ENCODE assay signal across 24 cellular contexts in the genomic region with DNA sequence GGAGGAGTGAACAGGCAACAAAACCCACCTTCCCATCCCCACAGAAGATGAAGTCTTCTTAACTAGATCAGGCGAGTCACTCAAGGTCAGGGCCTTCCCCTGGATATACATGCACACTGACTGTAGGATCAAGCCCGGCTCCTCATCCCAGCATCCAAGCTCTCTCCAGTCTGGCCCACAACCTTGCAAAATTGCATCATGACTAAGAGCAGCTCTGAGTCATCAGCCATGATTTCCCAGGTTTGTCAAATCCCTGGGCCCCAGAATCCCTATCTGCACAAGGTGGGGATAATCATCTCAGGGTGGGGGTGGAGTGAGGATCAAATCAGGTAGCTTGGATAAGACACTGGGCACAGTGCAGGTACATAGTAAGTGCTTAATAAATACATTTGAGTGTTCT.
"Had no signal": no experiment of that assay in that cellular context is flagged by ENCODE, and none has a peak within 500 bp of the region (broad histone marks: within the 10 kb centered on the region; RNA-seq: fewer than 3 reads in every experiment).

No MANE protein-coding gene starts in this region.

- H3K27ac ChIP-seq: cardiac muscle cell, epithelial cell of prostate, left lung, spleen, thyroid gland, upper lobe of right lung, VCaP had no signal

- ATAC-seq: activated CD8-positive, alpha-beta T cell treated with anti-CD3 and anti-CD28 coated beads, Interleukin-2, amount 10 ng/mL, durations not matched to agents 7 days and 5 days; activated T-cell treated with anti-CD3 and anti-CD28 coated beads, Interleukin-2, amount 50 U/mL, for 4 hours; left lung; naive thymus-derived CD8-positive, alpha-beta T cell; upper lobe of right lung had no signal

- H3K36me3 ChIP-seq: cardiac muscle cell, left lung, neural progenitor cell, spleen, thyroid gland, upper lobe of right lung had no signal

- H3K4me3 ChIP-seq: cardiac muscle cell, left lung, lung, spleen, thyroid gland, upper lobe of right lung had no signal

- H2AFZ ChIP-seq: neural progenitor cell had no signal

- H3K27me3 ChIP-seq: cardiac muscle cell, neural progenitor cell, thyroid gland had no signal

- H3K4me1 ChIP-seq: left lung, spleen, thyroid gland, upper lobe of right lung had no signal

- H3K9me3 ChIP-seq: thyroid gland, upper lobe of right lung had no signal

- DNase-seq: activated CD4-positive, alpha-beta T cell treated with anti-CD3 and anti-CD28 coated beads, Interleukin-2, amount 10 ng/mL, durations not matched to agents 7 days and 5 days; activated CD4-positive, CD25-positive, alpha-beta regulatory T cell treated with anti-CD3 and anti-CD28 coated beads, Interleukin-2, amount 50 U/mL, for 72 hours; activated CD8-positive, alpha-beta memory T cell treated with anti-CD3 and anti-CD28 coated beads, Interleukin-2, amount 50 U/mL, for 4 hours; activated CD8-positive, alpha-beta T cell treated with anti-CD3 and anti-CD28 coated beads, Interleukin-2, amount 10 ng/mL, durations not matched to agents 7 days and 5 days; activated naive CD4-positive, alpha-beta T cell treated with anti-CD3 and anti-CD28 coated beads for 36 hours; activated naive CD8-positive, alpha-beta T cell treated with anti-CD3 and anti-CD28 coated beads, Interleukin-2, amount 10 ng/mL, durations not matched to agents 7 days and 5 days; activated T-cell treated with anti-CD3 and anti-CD28 coated beads, Interleukin-2, amount 50 U/mL, for 4 hours; amniotic stem cell; cortex of kidney; endodermal cell; kidney glomerular epithelial cell; left lung; naive thymus-derived CD8-positive, alpha-beta T cell; spleen; stimulated activated CD4-positive, alpha-beta T cell treated with anti-CD3 and anti-CD28 coated beads, Interleukin-4, amount 100 ng/mL, for 1 hour; stimulated activated naive CD4-positive, alpha-beta T cell treated with Interleukin-2 at 50 U/mL for 16 hours; SW 1271; upper lobe of right lung had no signal
